Comparison of ENCODE assay signal across 27 cellular contexts in genomic region chr19:28667348-28667977, GRCh38.
"Had no signal": no experiment of that assay in that cellular context is flagged by ENCODE, and none has a peak within 500 bp of the region (broad histone marks: within the 10 kb centered on the region; RNA-seq: fewer than 3 reads in every experiment).

No MANE protein-coding gene starts in this region.

- H3K27ac Mint-ChIP-seq: activated CD8-positive, alpha-beta T cell treated with anti-CD3 and anti-CD28 coated beads, Interleukin-2, amount 10 ng/mL, durations not matched to agents 7 days and 5 days; activated naive CD8-positive, alpha-beta T cell treated with anti-CD3 and anti-CD28 coated beads, Interleukin-2, amount 10 ng/mL, durations not matched to agents 7 days and 5 days; T-helper 1 cell treated with Interleukin-12 subunit alpha and Interleukin-12 subunit beta and Interleukin-4 antibody, amounts not matched to agents 30 μg/mL and 1 μg/mL, for 36 hours; WTC11 had no signal

- H3K4me3 ChIP-seq: adrenal gland, SJCRH30 had no signal

- H3K9ac ChIP-seq: SK-N-SH had no signal

- H3K27me3 ChIP-seq: adrenal gland had no signal

- H3K9me3 ChIP-seq: adrenal gland, SJCRH30, SK-N-SH had no signal

- DNase-seq: activated CD4-positive, alpha-beta T cell treated with anti-CD3 and anti-CD28 coated beads for 48 hours; activated CD4-positive, alpha-beta T cell treated with anti-CD3 and anti-CD28 coated beads, Interleukin-2, amount 50 U/mL, for 4 hours; activated CD4-positive, CD25-positive, alpha-beta regulatory T cell treated with anti-CD3 and anti-CD28 coated beads, Interleukin-2, amount 50 U/mL, for 72 hours; activated CD8-positive, alpha-beta memory T cell treated with anti-CD3 and anti-CD28 coated beads, Interleukin-2, amount 50 U/mL, for 48 hours; activated CD8-positive, alpha-beta T cell treated with anti-CD3 and anti-CD28 coated beads, Interleukin-2, amount 10 ng/mL, durations not matched to agents 7 days and 5 days; activated naive CD4-positive, alpha-beta T cell treated with anti-CD3 and anti-CD28 coated beads, Interleukin-2, amount 50 U/mL, for 16 hours; activated naive CD8-positive, alpha-beta T cell treated with anti-CD3 and anti-CD28 coated beads, Interleukin-2, amount 10 ng/mL, durations not matched to agents 7 days and 5 days; activated T-cell treated with anti-CD3 and anti-CD28 coated beads, Interleukin-2, amount 50 U/mL, for 1 hour; adrenal gland; anterior cingulate cortex; central memory CD4-positive, alpha-beta T cell; KG1; NCI-H1048; NCI-H146; NCI-H187 treated with DMSO at 0.1 percent for 48 hours; NCI-H2081 treated with DMSO at 0.1 percent for 48 hours; NCI-H2171; NCI-H226; NCI-H526; NCI-H82; Right ventricle myocardium superior; SJCRH30; SK-N-SH had no signal

- H3K36me3 Mint-ChIP-seq: activated naive CD8-positive, alpha-beta T cell treated with anti-CD3 and anti-CD28 coated beads, Interleukin-2, amount 10 ng/mL, durations not matched to agents 7 days and 5 days had no signal

- H3K4me3 Mint-ChIP-seq: activated CD8-positive, alpha-beta T cell treated with anti-CD3 and anti-CD28 coated beads, Interleukin-2, amount 10 ng/mL, durations not matched to agents 7 days and 5 days; activated naive CD8-positive, alpha-beta T cell treated with anti-CD3 and anti-CD28 coated beads, Interleukin-2, amount 10 ng/mL, durations not matched to agents 7 days and 5 days; T-helper 1 cell treated with Interleukin-12 subunit alpha and Interleukin-12 subunit beta and Interleukin-4 antibody, amounts not matched to agents 30 μg/mL and 1 μg/mL, for 36 hours; WTC11 had no signal

- H3K36me3 ChIP-seq: adrenal gland, SJCRH30 had no signal

- H3K27me3 Mint-ChIP-seq: activated naive CD8-positive, alpha-beta T cell treated with anti-CD3 and anti-CD28 coated beads, Interleukin-2, amount 10 ng/mL, durations not matched to agents 7 days and 5 days had no signal

- ATAC-seq: activated CD8-positive, alpha-beta T cell treated with anti-CD3 and anti-CD28 coated beads, Interleukin-2, amount 10 ng/mL, durations not matched to agents 7 days and 5 days; Panc1; WTC11 had no signal

- H3K27ac ChIP-seq: adrenal gland, RWPE1, SJCRH30 had no signal

- H3K4me1 Mint-ChIP-seq: activated naive CD8-positive, alpha-beta T cell treated with anti-CD3 and anti-CD28 coated beads, Interleukin-2, amount 10 ng/mL, durations not matched to agents 7 days and 5 days; WTC11 had no signal

- H3K4me1 ChIP-seq: adrenal gland, SJCRH30 had no signal

- H3K4me2 ChIP-seq: SK-N-SH had no signal

- H3K9me2 ChIP-seq: SK-N-SH had no signal
